In genomic region chr20:56592817-56593216, GRCh38 we compare ENCODE assay signal across 25 cellular contexts. TPM values are rescaled to one million over a fixed set of nuclear protein-coding genes. Genes with fewer than 3 reads are reported as not detected.
"Had no signal": no experiment of that assay in that cellular context is flagged by ENCODE, and none has a peak within 500 bp of the region (broad histone marks: within the 10 kb centered on the region; RNA-seq: fewer than 3 reads in every experiment).

No MANE protein-coding gene starts in this region.

- H3K27ac Mint-ChIP-seq: natural killer cell treated with Interleukin-12 subunit alpha and Interleukin-12 subunit beta and Interleukin-15 and Interleukin-18, amount 100 ng/mL, for 72 hours; neural progenitor cell had no signal

- H3K36me3 Mint-ChIP-seq: natural killer cell treated with Interleukin-12 subunit alpha and Interleukin-12 subunit beta and Interleukin-15 and Interleukin-18, amount 100 ng/mL, for 72 hours; neural progenitor cell had no signal

- DNase-seq: cortex of kidney; dorsolateral prefrontal cortex; effector memory CD4-positive, alpha-beta T cell; gastrocnemius medialis; heart right ventricle; hypothalamus; mammary epithelial cell; nucleus accumbens; ovary; sigmoid colon; stimulated activated CD4-positive, alpha-beta T cell treated with anti-CD3 and anti-CD28 coated beads, Interleukin-12 subunit alpha, Interleukin-12 subunit beta, amount 100 ng/mL, for 4 hours; stimulated activated naive CD4-positive, alpha-beta T cell treated with Interleukin-2 at 50 U/mL for 16 hours; thyroid gland; upper lobe of right lung had no signal

- FAIRE-seq: endometrium, islet of Langerhans had no signal

- H3K9ac ChIP-seq: neural progenitor cell had no signal

- H3K4me3 Mint-ChIP-seq: natural killer cell treated with Interleukin-12 subunit alpha and Interleukin-12 subunit beta and Interleukin-15 and Interleukin-18, amount 100 ng/mL, for 72 hours; neural progenitor cell had no signal

- H3K9me3 Mint-ChIP-seq: natural killer cell treated with Interleukin-12 subunit alpha and Interleukin-12 subunit beta and Interleukin-15 and Interleukin-18, amount 100 ng/mL, for 72 hours; neural progenitor cell had no signal

- H3K36me3 ChIP-seq: gastrocnemius medialis, heart right ventricle, neural progenitor cell, ovary, right atrium auricular region, sigmoid colon, suprapubic skin, thyroid gland, upper lobe of right lung, vagina had no signal

- H2AFZ ChIP-seq: neural progenitor cell had no signal

- H3K4me3 ChIP-seq: dorsolateral prefrontal cortex, gastrocnemius medialis, heart right ventricle, neural progenitor cell, ovary, right atrium auricular region, sigmoid colon, skin epidermis, suprapubic skin, thyroid gland, upper lobe of right lung, vagina had no signal

- H3K4me1 ChIP-seq: gastrocnemius medialis, heart right ventricle, neural progenitor cell, right atrium auricular region, sigmoid colon, thyroid gland, upper lobe of right lung, vagina had no signal

- H3K9me3 ChIP-seq: gastrocnemius medialis, heart right ventricle, ovary, right atrium auricular region, sigmoid colon, suprapubic skin, thyroid gland, upper lobe of right lung, vagina had no signal

- H3K27me3 ChIP-seq: gastrocnemius medialis, neural progenitor cell, ovary, right atrium auricular region, sigmoid colon, suprapubic skin, thyroid gland, upper lobe of right lung, vagina had no signal

- ATAC-seq: esophagus mucosa; gastrocnemius medialis; heart right ventricle; left lobe of liver; natural killer cell treated with Interleukin-12 subunit alpha and Interleukin-12 subunit beta and Interleukin-15 and Interleukin-18, amount 100 ng/mL, for 72 hours; upper lobe of right lung had no signal

- H3K27ac ChIP-seq: dorsolateral prefrontal cortex, gastrocnemius medialis, heart right ventricle, neural progenitor cell, ovary, right atrium auricular region, sigmoid colon, skin epidermis, suprapubic skin, thyroid gland, upper lobe of right lung, vagina had no signal

- H3K4me2 ChIP-seq: neural progenitor cell had no signal

RNA-seq across cellular contexts. Expression of gene TFAP2C, which starts 36.3 kb away (rescaled TPM):
- total RNA-seq: fibroblast of lung; natural killer cell treated with Interleukin-12 subunit alpha and Interleukin-12 subunit beta and Interleukin-15 and Interleukin-18, amount 100 ng/mL, for 72 hours had no signal

RNA-seq across cellular contexts. Expression of gene FAM209B, which starts 59.8 kb away (rescaled TPM):
- total RNA-seq: fibroblast of lung, gastrocnemius medialis, left lobe of liver, mammary epithelial cell, right atrium auricular region, sigmoid colon, upper lobe of right lung, vagina had no signal
